ENCODE assay signal across 1 cellular context in genomic region chr5:103258957-103259704, GRCh38.
TF ChIP-seq lines count a peak whose summit lies in the region.

No MANE protein-coding gene starts in this region.

TF ChIP-seq in WTC11, 78 proteins besides CTCF, POLR2A, EP300 and RAD21 (continued from another document and continues in another):
- TF ChIP-seq ARID4B (CRISPR knock-in tag; IDR thresholded peaks at IDR 0.05; ENCODE audit: borderline replicate concordance) (no peak; the same call in 1 of the 2 replicates), TEAD4 (CRISPR knock-in tag; IDR thresholded peaks at IDR 0.05) (no peak), NR2C2 (CRISPR knock-in tag; IDR thresholded peaks at IDR 0.05) (no peak), NFE2L1 (CRISPR knock-in tag; IDR thresholded peaks at IDR 0.05) (no peak; the same call in 1 of the 2 replicates), ZSCAN18 (CRISPR knock-in tag; IDR thresholded peaks at IDR 0.05) (no peak), ZNF281 (CRISPR knock-in tag; IDR thresholded peaks at IDR 0.05) (no peak), ATF1 (CRISPR knock-in tag; IDR thresholded peaks at IDR 0.05) (no peak), PRRX2 (CRISPR knock-in tag; IDR thresholded peaks at IDR 0.05) (no peak), USF1 (CRISPR knock-in tag; IDR thresholded peaks at IDR 0.05) (0 out of 2 replicates have a peak, but pooled peaks have one; percentile 37), ZNF423 (CRISPR knock-in tag; IDR thresholded peaks at IDR 0.05) (peak; percentile 84), CBFB (CRISPR knock-in tag; IDR thresholded peaks at IDR 0.05; ENCODE audit: low read depth) (no peak), ZNF138 (CRISPR knock-in tag; conservative IDR thresholded peaks at IDR 0.05) (0 out of 2 replicates have a peak, but pooled peaks have one; percentile 50), NFYB (CRISPR knock-in tag; conservative IDR thresholded peaks at IDR 0.05; ENCODE audit: low read depth) (no peak), ATF3 (CRISPR knock-in tag; conservative IDR thresholded peaks at IDR 0.05) (no peak), MXD4 (CRISPR knock-in tag; IDR thresholded peaks at IDR 0.05; ENCODE audit: borderline replicate concordance) (no peak), TEAD1 (CRISPR knock-in tag; IDR thresholded peaks at IDR 0.05) (no peak), ZBTB21 (CRISPR knock-in tag; IDR thresholded peaks at IDR 0.05; ENCODE audit: borderline replicate concordance) (peak; percentile 63; the same call in 1 of the 2 replicates), ATF6 (CRISPR knock-in tag; IDR thresholded peaks at IDR 0.05) (no peak), ZNF396 (CRISPR knock-in tag; IDR thresholded peaks at IDR 0.05; ENCODE audit: borderline replicate concordance) (no peak), ZNF671 (CRISPR knock-in tag; IDR thresholded peaks at IDR 0.05) (no peak), TP53 (CRISPR knock-in tag; IDR thresholded peaks at IDR 0.05) (no peak), ZNF317 (CRISPR knock-in tag; IDR thresholded peaks at IDR 0.05; ENCODE audit: borderline replicate concordance, low read depth) (0 out of 2 replicates have a peak, but pooled peaks have one; percentile 6), ZMAT4 (CRISPR knock-in tag; IDR thresholded peaks at IDR 0.05) (no peak), ELF4 (CRISPR knock-in tag; IDR thresholded peaks at IDR 0.05; ENCODE audit: low read depth) (0 out of 2 replicates have a peak, but pooled peaks have one; percentile 6), ZNF425 (CRISPR knock-in tag; conservative IDR thresholded peaks at IDR 0.05) (no peak), FOXP1 (CRISPR knock-in tag; IDR thresholded peaks at IDR 0.05; ENCODE audit: borderline replicate concordance) (no peak; the same call in 1 of the 2 replicates), ZNF416 (CRISPR knock-in tag; IDR thresholded peaks at IDR 0.05) (no peak), ZNF263 (CRISPR knock-in tag; IDR thresholded peaks at IDR 0.05; ENCODE audit: low read depth) (no peak), OVOL2 (CRISPR knock-in tag; IDR thresholded peaks at IDR 0.05; ENCODE audit: borderline replicate concordance) (no peak), IRF2 (CRISPR knock-in tag; IDR thresholded peaks at IDR 0.05; ENCODE audit: borderline replicate concordance, low read depth) (no peak), ZNF219 (CRISPR knock-in tag; IDR thresholded peaks at IDR 0.05; ENCODE audit: borderline replicate concordance) (0 out of 2 replicates have a peak, but pooled peaks have one; percentile 14), GTF2I (CRISPR knock-in tag; conservative IDR thresholded peaks at IDR 0.05) (no peak), IRF1 (CRISPR knock-in tag; IDR thresholded peaks at IDR 0.05) (no peak), E2F4 (CRISPR knock-in tag; IDR thresholded peaks at IDR 0.05; ENCODE audit: borderline replicate concordance, low read depth) (0 out of 2 replicates have a peak, but pooled peaks have one; percentile 43), HMGXB4 (CRISPR knock-in tag; IDR thresholded peaks at IDR 0.05) (0 out of 2 replicates have a peak, but pooled peaks have one; percentile 34), NR3C1 (CRISPR knock-in tag; conservative IDR thresholded peaks at IDR 0.05; ENCODE audit: low read depth) (no peak), USF2 (CRISPR knock-in tag; IDR thresholded peaks at IDR 0.05) (no peak)
